In genomic region chr5:113749334-113749733, GRCh38 we compare ENCODE assay signal across 18 cellular contexts.
"Had no signal": no experiment of that assay in that cellular context is flagged by ENCODE, and none has a peak within 500 bp of the region (broad histone marks: within the 10 kb centered on the region; RNA-seq: fewer than 3 reads in every experiment).

No MANE protein-coding gene starts in this region.

- H3K9me3 Mint-ChIP-seq: activated naive CD4-positive, alpha-beta T cell treated with anti-CD3 and anti-CD28 coated beads, Interleukin-2, amount 50 U/mL, for 72 hours; activated T-cell treated with anti-CD3 and anti-CD28 coated beads, Interleukin-2, amount 50 U/mL, for 24 hours; nephron; T-helper 2 cell treated with Interferon-gamma antibody and Interleukin-4, amounts not matched to agents 5 μg/mL and 100 μg/mL, for 36 hours had no signal

- H3K4me1 ChIP-seq: body of pancreas, gastrocnemius medialis, heart right ventricle, sigmoid colon, upper lobe of right lung had no signal

- H3K27ac ChIP-seq: body of pancreas, gastrocnemius medialis, heart right ventricle, sigmoid colon, upper lobe of right lung had no signal

- H3K27me3 Mint-ChIP-seq: activated CD8-positive, alpha-beta memory T cell treated with anti-CD3 and anti-CD28 coated beads, Interleukin-2, amount 10 ng/mL, durations not matched to agents 7 days and 5 days; activated T-cell treated with anti-CD3 and anti-CD28 coated beads, Interleukin-2, amount 50 U/mL, for 24 hours had no signal

- H3K4me3 ChIP-seq: body of pancreas, gastrocnemius medialis, heart right ventricle, sigmoid colon, upper lobe of right lung had no signal

- H3K4me3 Mint-ChIP-seq: activated CD8-positive, alpha-beta memory T cell treated with anti-CD3 and anti-CD28 coated beads, Interleukin-2, amount 10 ng/mL, durations not matched to agents 7 days and 5 days; activated T-cell treated with anti-CD3 and anti-CD28 coated beads, Interleukin-2, amount 50 U/mL, for 24 hours; nephron; T-helper 2 cell treated with Interferon-gamma antibody and Interleukin-4, amounts not matched to agents 5 μg/mL and 100 μg/mL, for 36 hours had no signal

- H3K4me1 Mint-ChIP-seq: activated CD8-positive, alpha-beta memory T cell treated with anti-CD3 and anti-CD28 coated beads, Interleukin-2, amount 10 ng/mL, durations not matched to agents 7 days and 5 days; nephron had no signal

- H3K36me3 Mint-ChIP-seq: activated CD8-positive, alpha-beta memory T cell treated with anti-CD3 and anti-CD28 coated beads, Interleukin-2, amount 10 ng/mL, durations not matched to agents 7 days and 5 days; activated naive CD4-positive, alpha-beta T cell treated with anti-CD3 and anti-CD28 coated beads, Interleukin-2, amount 50 U/mL, for 72 hours had no signal

- DNase-seq: activated CD4-positive, alpha-beta T cell treated with anti-CD3 and anti-CD28 coated beads for 1 hour; activated CD4-positive, alpha-beta T cell treated with anti-CD3 and anti-CD28 coated beads, Interleukin-2, amount 50 U/mL, for 48 hours; activated CD8-positive, alpha-beta memory T cell treated with anti-CD3 and anti-CD28 coated beads, Interleukin-2, amount 10 ng/mL, durations not matched to agents 7 days and 5 days; activated effector memory CD4-positive, alpha-beta T cell treated with anti-CD3 and anti-CD28 coated beads, Interleukin-2, amount 50 U/mL, for 16 hours; activated T-cell treated with anti-CD3 and anti-CD28 coated beads, Interleukin-2, amount 50 U/mL, for 24 hours; amniotic stem cell; body of pancreas; gastrocnemius medialis; heart right ventricle; sigmoid colon; stimulated activated CD4-positive, alpha-beta T cell treated with anti-CD3 and anti-CD28 coated beads, Interleukin-12 subunit alpha, Interleukin-12 subunit beta, amount 100 ng/mL, for 4 hours; stimulated activated naive CD4-positive, alpha-beta T cell treated with Interleukin-2 at 50 U/mL for 16 hours; SW 1271; upper lobe of right lung had no signal

- H3K9me3 ChIP-seq: body of pancreas, gastrocnemius medialis, sigmoid colon, upper lobe of right lung had no signal

- H3K27ac Mint-ChIP-seq: activated CD8-positive, alpha-beta memory T cell treated with anti-CD3 and anti-CD28 coated beads, Interleukin-2, amount 10 ng/mL, durations not matched to agents 7 days and 5 days; activated naive CD4-positive, alpha-beta T cell treated with anti-CD3 and anti-CD28 coated beads, Interleukin-2, amount 50 U/mL, for 72 hours; activated T-cell treated with anti-CD3 and anti-CD28 coated beads, Interleukin-2, amount 50 U/mL, for 24 hours; nephron; T-helper 2 cell treated with Interferon-gamma antibody and Interleukin-4, amounts not matched to agents 5 μg/mL and 100 μg/mL, for 36 hours had no signal

- H3K36me3 ChIP-seq: gastrocnemius medialis, heart right ventricle, sigmoid colon, upper lobe of right lung had no signal

- FAIRE-seq: endometrium had no signal

- ATAC-seq: activated CD8-positive, alpha-beta memory T cell treated with anti-CD3 and anti-CD28 coated beads, Interleukin-2, amount 10 ng/mL, durations not matched to agents 7 days and 5 days; activated naive CD4-positive, alpha-beta T cell treated with anti-CD3 and anti-CD28 coated beads, Interleukin-2, amount 50 U/mL, for 72 hours; body of pancreas; gastrocnemius medialis; heart right ventricle; upper lobe of right lung had no signal

- H3K27me3 ChIP-seq: body of pancreas, gastrocnemius medialis, heart right ventricle, sigmoid colon, upper lobe of right lung had no signal
